Comparison of ENCODE assay signal across 8 cellular contexts in genomic region chr3:45592830-45593707, GRCh38. TPM values are rescaled to one million over a fixed set of nuclear protein-coding genes. Genes with fewer than 3 reads are reported as not detected.
A peak's percentile ranks its signal among the peaks of the same experiment; 100 is the strongest.
DNase-seq lines count a peak whose midpoint lies in the region; ATAC-seq and TF ChIP-seq lines count a peak whose summit lies in the region.

No MANE protein-coding gene starts in this region.

- ATAC-seq in GM18502 (IDR thresholded peaks at IDR 0.05; ENCODE audit: poor library complexity, unreplicated experiment) = peak; percentile 24

- in situ Hi-C loops in astrocyte of the spinal cord (cut with HindIII; ENCODE audit: low sequenced_read_pairs) = no loop called here

- peak; percentile 61 for DNase-seq in NCI-H146 treated with DMSO at 0.1 percent for 48 hours (lab: John Stamatoyannopoulos, UW; ENCODE audit: unreplicated experiment)
- DNase-seq in T-helper 9 cell = peak; percentile 57
- peak; percentile 91 for DNase-seq in astrocyte of the spinal cord (ENCODE audit: low read depth, low spot score)
- DNase-seq in hepatocyte (ENCODE audit: low spot score) = peak; percentile 94
- DNase-seq in pulmonary artery endothelial cell (ENCODE audit: low read depth, low spot score) = peak; percentile 79
- peak in 1 of 2 donors; percentile 92 for DNase-seq in vagina (ENCODE audit: extremely low spot score in 2 of 2)

- TF ChIP-seq CTCF in 22Rv1 (IDR thresholded peaks at IDR 0.05) (peak; percentile 93), astrocyte of the spinal cord (IDR thresholded peaks at IDR 0.05; ENCODE audit: low read depth, low read length) (peak; percentile 96), hepatocyte (IDR thresholded peaks at IDR 0.05; ENCODE audit: poor library complexity) (peak; percentile 79), vagina (IDR thresholded peaks at IDR 0.05) (peak; percentile 31 to 61 (median 55))

- TF ChIP-seq POLR2A in vagina (IDR thresholded peaks at IDR 0.05) = no peak

- H3K9me3 ChIP-seq in hepatocyte (ENCODE audit: low read depth) = no peaks in the 10 kb centered on the region
- no peaks in the 10 kb centered on the region for H3K9me3 ChIP-seq in vagina

- H3K36me3 ChIP-seq in hepatocyte (replicated peaks; ENCODE audit: insufficient read depth, low read depth) (no peaks in the 10 kb centered on the region), vagina (no peaks in the 10 kb centered on the region)

- H3K9me2 ChIP-seq in hepatocyte (replicated peaks; ENCODE audit: insufficient read depth) = no peaks in the 10 kb centered on the region

- intact Hi-C loops in vagina (cut with DNase I) = loop anchor here (2.0 kb wide), 1 partner anchor 64 kb away; no protein-coding TSS in a partner anchor

- peaks cover 40% of the 10 kb centered on the region for H3K79me2 ChIP-seq in hepatocyte

- H3K4me3 ChIP-seq in astrocyte of the spinal cord (ENCODE audit: low read depth, low read length) = peak overlapping the region; percentile 44
- peak overlapping the region; percentile 94 for H3K4me3 ChIP-seq in hepatocyte
- peak overlapping the region; percentile 53 to 54 for H3K4me3 ChIP-seq in vagina

- H3K4me2 ChIP-seq in hepatocyte = peak overlapping the region; percentile 93

- no peaks in the 10 kb centered on the region for H4K20me1 ChIP-seq in hepatocyte (ENCODE audit: insufficient read depth, poor library complexity, severe bottlenecking)

- H3K27ac ChIP-seq in 22Rv1 (peak overlapping the region; percentile 87), hepatocyte (peak overlapping the region; percentile 92), vagina (peak overlapping the region; percentile 61)

- 8% methylated on average over 35 of the region's 35 CpGs for WGBS in hepatocyte (ENCODE audit: low lambda C conversion rate, missing lambda C conversion rate)

- no peaks in the 10 kb centered on the region for H3K27me3 ChIP-seq in hepatocyte
- H3K27me3 ChIP-seq in vagina = no peaks in the 10 kb centered on the region

- peaks cover 35% of the 10 kb centered on the region for H3K4me1 ChIP-seq in hepatocyte (ENCODE audit: insufficient read depth)
- peaks cover 44% of the 10 kb centered on the region for H3K4me1 ChIP-seq in vagina

- H2AFZ ChIP-seq in hepatocyte = peak overlapping the region; percentile 93

RNA-seq across cellular contexts. Expression of gene LIMD1, which starts 1.5 kb away (rescaled TPM):
- total RNA-seq in hepatocyte (12.1 and 12.5 TPM in 2 replicates), pulmonary artery endothelial cell (17.3 and 23.4 TPM in 2 replicates), vagina (16.2 TPM)
- polyA plus RNA-seq in hepatocyte = 6.7 and 7.3 TPM in 2 replicates

Comparison
In these comparisons a context has a peak if more than half of its experiments do, and no peak if none do; other contexts are left out.
1. H3K4me3 ChIP-seq: peak in every context shown above with its lines; median percentile 94 in hepatocyte; 54 in vagina; 44 in astrocyte of the spinal cord.